ENCODE assay signal across 23 cellular contexts in the genomic region with DNA sequence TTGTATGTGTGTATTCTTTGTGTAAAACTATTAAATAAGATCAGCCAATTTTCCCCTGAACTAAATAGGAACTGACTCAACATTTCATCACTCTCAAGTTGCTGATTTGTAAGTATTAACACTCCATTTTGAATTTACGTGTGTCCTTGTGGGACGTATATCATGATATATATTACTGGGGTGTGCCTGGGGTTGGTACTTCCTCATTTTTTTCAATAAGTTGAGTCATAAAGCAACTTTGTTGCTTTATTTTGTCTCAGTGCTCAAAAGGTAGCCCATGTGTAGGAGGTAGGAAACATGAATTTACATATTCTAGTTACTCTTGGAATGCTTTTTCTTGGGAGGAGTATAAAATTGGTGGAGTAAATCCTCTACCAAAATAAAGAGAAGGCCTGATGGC.
"Had no signal": no experiment of that assay in that cellular context is flagged by ENCODE, and none has a peak within 500 bp of the region (broad histone marks: within the 10 kb centered on the region; RNA-seq: fewer than 3 reads in every experiment).

No MANE protein-coding gene starts in this region.

- H3K27ac ChIP-seq: breast epithelium, gastroesophageal sphincter, heart left ventricle, left lung, parathyroid adenoma, stomach, testis, upper lobe of left lung had no signal

- FAIRE-seq: astrocyte, kidney had no signal

- ATAC-seq: activated CD4-positive, CD25-positive, alpha-beta regulatory T cell treated with anti-CD3 and anti-CD28 coated beads, Interleukin-2, amount 50 U/mL, for 24 hours; esophagus mucosa; gastroesophageal sphincter; heart left ventricle; left lung; stimulated activated effector memory CD8-positive, alpha-beta T cell treated with anti-CD3 and anti-CD28 coated beads, Interleukin-12 subunit alpha, Interleukin-12 subunit beta, amount 100 ng/mL, for 72 hours had no signal

- DNase-seq: activated CD8-positive, alpha-beta memory T cell treated with anti-CD3 and anti-CD28 coated beads for 24 hours; activated CD8-positive, alpha-beta memory T cell treated with anti-CD3 and anti-CD28 coated beads, Interleukin-2, amount 50 U/mL, for 48 hours; activated effector memory CD4-positive, alpha-beta T cell treated with anti-CD3 and anti-CD28 coated beads, Interleukin-2, amount 50 U/mL, for 16 hours; activated T-cell treated with anti-CD3 and anti-CD28 coated beads, Interleukin-2, amount 50 U/mL, for 48 hours; cerebellar nuclear complex; cortex of kidney; heart left ventricle; kidney; left lung; mammary epithelial cell; midbrain; sigmoid colon; stimulated activated CD4-positive, alpha-beta T cell treated with anti-CD3 and anti-CD28 coated beads, Interleukin-4, amount 100 ng/mL, for 24 hours; stomach; testis; upper lobe of left lung had no signal
